ENCODE assay signal across 16 cellular contexts in the genomic region with DNA sequence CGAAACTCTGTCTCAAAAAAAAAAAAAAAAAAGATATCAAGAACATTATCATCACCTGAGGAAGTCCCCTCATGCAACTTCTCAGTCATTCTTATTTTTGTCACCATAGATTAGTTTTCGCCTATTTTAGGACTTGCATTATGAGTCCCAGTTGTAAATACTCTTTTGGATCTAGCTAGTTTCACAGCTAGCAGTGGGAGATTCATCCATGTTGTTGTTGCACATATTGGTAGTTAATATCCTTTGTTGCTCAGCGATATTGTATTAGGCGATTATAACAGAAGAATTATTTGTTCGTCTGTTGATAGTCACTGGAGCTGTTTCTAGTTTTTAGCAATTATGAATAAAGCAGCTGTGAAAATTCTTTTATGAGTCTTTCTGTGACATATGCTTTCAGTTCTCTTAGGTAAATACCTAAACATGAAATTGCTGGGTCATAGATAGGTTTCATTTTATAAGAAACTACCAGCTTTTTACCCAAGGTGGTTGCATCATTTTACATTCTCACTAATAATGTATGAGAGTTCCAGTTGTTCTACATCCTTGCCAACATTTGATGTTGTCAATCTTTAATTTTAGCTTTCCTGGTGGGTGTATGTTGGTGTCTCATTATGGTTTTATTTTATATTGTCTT. TPM values are rescaled to one million over a fixed set of nuclear protein-coding genes. Genes with fewer than 3 reads are reported as not detected.
DNase-seq lines count a peak whose midpoint lies in the region; ATAC-seq and TF ChIP-seq lines count a peak whose summit lies in the region.
"Had no signal": no experiment of that assay in that cellular context is flagged by ENCODE, and none has a peak within 500 bp of the region (broad histone marks: within the 10 kb centered on the region; RNA-seq: fewer than 3 reads in every experiment).

No MANE protein-coding gene starts in this region.

- no peak for DNase-seq in activated T-cell treated with anti-CD3 and anti-CD28 coated beads, Interleukin-2, amount 50 U/mL, for 4 hours
- no peak for DNase-seq in activated T-cell treated with anti-CD3 and anti-CD28 coated beads, Interleukin-2, amount 50 U/mL, for 48 hours
- DNase-seq in GM12865 (ENCODE audit: low read depth): peak; percentile 73
- DNase-seq in LHCN-M2 (ENCODE audit: low read depth): peak; percentile 76
- no peak for DNase-seq in stimulated activated effector memory CD8-positive, alpha-beta T cell treated with anti-CD3 and anti-CD28 coated beads, Interleukin-12 subunit alpha, Interleukin-12 subunit beta, amount 100 ng/mL, for 72 hours (ENCODE audit: low spot score in 2 of 2)
- DNase-seq in NOMO-1 treated with dmso at 0.1 percent for 144 hours (lab: John Stamatoyannopoulos, UW; ENCODE audit: unreplicated experiment): no peak
- no peak for DNase-seq in AG08395 (ENCODE audit: low spot score)
- DNase-seq: AML-193; CD4-positive, CD25-positive, alpha-beta regulatory T cell; DMS79; HCEC 1CT; NCI-H146; NCI-H2081 treated with DMSO at 0.1 percent for 48 hours; NCI-H524; PC-3 had no signal

- no peak overlapping the region for H3K4me3 Mint-ChIP-seq in activated T-cell treated with anti-CD3 and anti-CD28 coated beads, Interleukin-2, amount 50 U/mL, for 4 hours
- no peak overlapping the region for H3K4me3 Mint-ChIP-seq in stimulated activated effector memory CD8-positive, alpha-beta T cell treated with anti-CD3 and anti-CD28 coated beads, Interleukin-12 subunit alpha, Interleukin-12 subunit beta, amount 100 ng/mL, for 72 hours
- H3K4me3 Mint-ChIP-seq: CD4-positive, CD25-positive, alpha-beta regulatory T cell had no signal

- H3K4me3 ChIP-seq in GM12865 (ENCODE audit: low read depth, low read length): no peak overlapping the region

- peaks cover 4% of the 10 kb centered on the region for H3K9me3 Mint-ChIP-seq in activated T-cell treated with anti-CD3 and anti-CD28 coated beads, Interleukin-2, amount 50 U/mL, for 4 hours
- H3K9me3 Mint-ChIP-seq in stimulated activated effector memory CD8-positive, alpha-beta T cell treated with anti-CD3 and anti-CD28 coated beads, Interleukin-12 subunit alpha, Interleukin-12 subunit beta, amount 100 ng/mL, for 72 hours: no peaks in the 10 kb centered on the region

- ATAC-seq in activated T-cell treated with anti-CD3 and anti-CD28 coated beads, Interleukin-2, amount 50 U/mL, for 4 hours: peak; percentile 68 to 76
- peak; percentile 81 for ATAC-seq in stimulated activated effector memory CD8-positive, alpha-beta T cell treated with anti-CD3 and anti-CD28 coated beads, Interleukin-12 subunit alpha, Interleukin-12 subunit beta, amount 100 ng/mL, for 72 hours
- no peak for ATAC-seq in GM18868 (IDR thresholded peaks at IDR 0.05; ENCODE audit: unreplicated experiment)
- ATAC-seq: PC-3 had no signal

- H3K27me3 Mint-ChIP-seq in activated T-cell treated with anti-CD3 and anti-CD28 coated beads, Interleukin-2, amount 50 U/mL, for 4 hours (ENCODE audit: low read depth): peaks cover 12% of the 10 kb centered on the region

- no peak for TF ChIP-seq CTCF in GM12865 (IDR thresholded peaks at IDR 0.05; ENCODE audit: insufficient read depth, low read depth, low read length, missing control alignments)

- H3K4me1 Mint-ChIP-seq in activated T-cell treated with anti-CD3 and anti-CD28 coated beads, Interleukin-2, amount 50 U/mL, for 4 hours (ENCODE audit: low read depth): peaks cover 16% of the 10 kb centered on the region
- peaks cover 36% of the 10 kb centered on the region for H3K4me1 Mint-ChIP-seq in stimulated activated effector memory CD8-positive, alpha-beta T cell treated with anti-CD3 and anti-CD28 coated beads, Interleukin-12 subunit alpha, Interleukin-12 subunit beta, amount 100 ng/mL, for 72 hours

- H3K27ac Mint-ChIP-seq in stimulated activated effector memory CD8-positive, alpha-beta T cell treated with anti-CD3 and anti-CD28 coated beads, Interleukin-12 subunit alpha, Interleukin-12 subunit beta, amount 100 ng/mL, for 72 hours: no peak overlapping the region
- H3K27ac Mint-ChIP-seq: CD4-positive, CD25-positive, alpha-beta regulatory T cell had no signal

- H3K36me3 Mint-ChIP-seq in activated T-cell treated with anti-CD3 and anti-CD28 coated beads, Interleukin-2, amount 50 U/mL, for 4 hours (ENCODE audit: insufficient read depth): peaks cover 1% of the 10 kb centered on the region
- no peaks in the 10 kb centered on the region for H3K36me3 Mint-ChIP-seq in stimulated activated effector memory CD8-positive, alpha-beta T cell treated with anti-CD3 and anti-CD28 coated beads, Interleukin-12 subunit alpha, Interleukin-12 subunit beta, amount 100 ng/mL, for 72 hours

RNA-seq across cellular contexts. Expression of a gene that starts 40.7 kb away (rescaled TPM):
- total RNA-seq in activated T-cell treated with anti-CD3 and anti-CD28 coated beads, Interleukin-2, amount 50 U/mL, for 4 hours: 10 to 100 TPM; 76.3 to 88.2 (median 85.8) TPM
- 5.8 and 6.2 TPM in 2 replicates for total RNA-seq in LHCN-M2 (2014; rRNA removed)
- polyA plus RNA-seq in LHCN-M2 (2012): 7.1 TPM

Comparison
In these comparisons a context has a peak if more than half of its experiments do, and no peak if none do; other contexts are left out.
1. DNase-seq: peak in GM12865 (single experiment) and LHCN-M2 (single experiment); none in activated T-cell treated with anti-CD3 and anti-CD28 coated beads, Interleukin-2, amount 50 U/mL, for 4 hours (single experiment), activated T-cell treated with anti-CD3 and anti-CD28 coated beads, Interleukin-2, amount 50 U/mL, for 48 hours (0 of 2), stimulated activated effector memory CD8-positive, alpha-beta T cell treated with anti-CD3 and anti-CD28 coated beads, Interleukin-12 subunit alpha, Interleukin-12 subunit beta, amount 100 ng/mL, for 72 hours (0 of 2), NOMO-1 treated with dmso at 0.1 percent for 144 hours (single experiment) and AG08395 (single experiment).
2. RNA of a gene that starts 40.7 kb away (total RNA-seq): 76.3 to 88.2 TPM in activated T-cell treated with anti-CD3 and anti-CD28 coated beads, Interleukin-2, amount 50 U/mL, for 4 hours; 5.8 to 6.2 TPM in LHCN-M2; every median in the first group is over 10 times any median in the second.